Comparison of ENCODE assay signal across 2 cellular contexts in genomic region chr6:39224058-39224457, GRCh38.
TF ChIP-seq lines count a peak whose summit lies in the region.

No MANE protein-coding gene starts in this region.

TF ChIP-seq in liver, 16 proteins besides CTCF, POLR2A, EP300 and RAD21 (continued from another document):
- no peak for TF ChIP-seq ZBTB33 (IDR thresholded peaks at IDR 0.05)
- no peak for TF ChIP-seq FOXA1 (IDR thresholded peaks at IDR 0.05)

TF ChIP-seq in HepG2, 621 proteins besides CTCF, POLR2A, EP300 and RAD21:
- TF ChIP-seq ZHX2 (IDR thresholded peaks at IDR 0.05; ENCODE audit: low read depth), result no peak
- no peak for TF ChIP-seq ZHX2 (CRISPR knock-in tag; IDR thresholded peaks at IDR 0.05; ENCODE audit: borderline replicate concordance)
TF ChIP-seq in HepG2: peak in this region for 0.
